In the genomic region with DNA sequence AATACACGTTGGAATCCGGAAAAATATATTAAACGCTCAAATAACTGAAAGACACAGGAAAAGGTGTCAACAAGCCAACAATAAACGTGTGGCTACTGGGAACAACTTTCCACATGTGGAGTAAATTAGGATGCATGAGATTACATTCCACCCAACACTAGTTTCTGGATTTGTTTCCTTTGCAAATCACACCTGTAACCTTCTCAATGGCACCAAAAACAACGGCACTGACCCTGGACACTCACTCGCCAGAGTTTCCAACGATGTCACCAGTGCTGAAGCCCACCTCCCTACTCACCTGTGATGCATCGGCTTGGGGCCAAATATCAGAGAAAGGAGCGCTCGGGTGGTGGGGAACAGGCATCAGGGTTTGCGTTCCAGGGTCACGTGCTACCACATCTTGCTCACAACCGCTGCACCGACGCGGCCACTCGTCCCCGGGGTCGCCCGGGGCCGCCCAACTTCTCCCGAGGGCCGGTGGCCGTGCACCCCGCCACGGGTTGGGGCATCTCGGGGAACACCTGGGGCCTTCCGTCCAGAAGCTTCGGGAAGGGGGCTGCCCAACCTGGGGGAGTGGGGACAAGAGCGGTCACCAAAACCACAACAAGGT, we compare ENCODE assay signal across 8 cellular contexts. TPM values are rescaled to one million over a fixed set of nuclear protein-coding genes. Genes with fewer than 3 reads are reported as not detected.
DNase-seq lines count a peak whose midpoint lies in the region; ATAC-seq, FAIRE-seq and TF ChIP-seq lines count a peak whose summit lies in the region.

No MANE protein-coding gene starts in this region.

- peak overlapping the region; percentile 74 to 95 for H3K9ac ChIP-seq in K562 (ENCODE audit: insufficient read depth in 1 of 2, low read depth in 2 of 2, low read length in 2 of 2)
- peak overlapping the region; percentile 88 for H3K9ac ChIP-seq in keratinocyte (ENCODE audit: control insufficient read depth, extremely low read depth, insufficient read depth, low read length)

- dilution Hi-C loops in keratinocyte (cut with MboI; ENCODE audit: extremely low pct_ligation_motif_present, low sequenced_read_pairs), result no loop called here

- H3K36me3 ChIP-seq in K562 (ENCODE audit: control insufficient read depth, insufficient read depth, low read length) (peaks cover 36% of the 10 kb centered on the region), keratinocyte (ENCODE audit: control insufficient read depth in 2 of 2, extremely low read depth in 1 of 2, insufficient read depth in 2 of 2, low read length in 2 of 2) (peaks cover 11 to 21% of the 10 kb centered on the region in 2 experiments)

- no TSS peak for BruUV-seq in K562 (replicated peaks; lab: Mats Ljungman, UMichigan)

- FAIRE-seq in K562 (lab: Jason Lieb, UNC) (peak; percentile 35), keratinocyte (lab: Jason Lieb, UNC) (no peak)

- no peak for TF ChIP-seq POLR2A in K562 (conservative IDR thresholded peaks at IDR 0.05)

- 1% methylated on average over 28 of the region's 30 CpGs for WGBS in K562 (ENCODE audit: insufficient coverage, low coverage, missing lambda C conversion rate)

- intact Hi-C loops in K562 (cut with micrococcal nuclease), result loop anchor here (5.0 kb wide), 1 partner anchor 73 kb away; the partner anchor contains the start of gene PWP1

- H4K20me1 ChIP-seq in K562 (replicated peaks; ENCODE audit: control insufficient read depth, insufficient read depth, low read length) (no peaks in the 10 kb centered on the region), keratinocyte (ENCODE audit: control insufficient read depth, extremely low read depth, insufficient read depth, low read length) (no peaks in the 10 kb centered on the region)

- H3K4me2 ChIP-seq in K562 (ENCODE audit: insufficient read depth, low read length) (peak overlapping the region; percentile 95), keratinocyte (ENCODE audit: control insufficient read depth, extremely low read depth, insufficient read depth, low read depth, low read length) (peak overlapping the region; percentile 86)

- POLR2A ChIA-PET in RWPE1 (lab: Yijun Ruan, JAX; ENCODE audit: low non-redundant PET), result no interaction called here
- POLR2A ChIA-PET in K562 (lab: Yijun Ruan, JAX), result interaction anchor here (0.9 to 2.0 kb wide), 2 partner anchors 12 to 78 kb away, joined by 3 to 10 read pairs; no protein-coding TSS in a partner anchor

- H2AFZ ChIP-seq in K562 (ENCODE audit: low read depth, low read length) (peak overlapping the region; percentile 70), keratinocyte (ENCODE audit: control insufficient read depth, low read length) (peak overlapping the region; percentile 42)

- peak; percentile 18 for DNase-seq in Ammon's horn (ENCODE audit: low spot score)
- peak; percentile 18 for DNase-seq in RWPE1 (ENCODE audit: low spot score)
- peak in 2 of 4 experiments; percentile 38 to 45 for DNase-seq in K562 (ENCODE audit: extremely low read depth in 1 of 4, low spot score in 3 of 4)
- DNase-seq in keratinocyte (ENCODE audit: low read depth, low spot score), result no peak
- DNase-seq in stimulated activated CD4-positive, alpha-beta T cell treated with anti-CD3 and anti-CD28 coated beads, Interleukin-15, amount 100 ng/mL, for 24 hours, result peak; percentile 51

- no peaks in the 10 kb centered on the region for H3K9me3 ChIP-seq in K562 (replicated peaks; ENCODE audit: control insufficient read depth, insufficient read depth, low read depth, low read length)
- H3K9me3 ChIP-seq in keratinocyte (ENCODE audit: control insufficient read depth, low read depth, low read length), result no peaks in the 10 kb centered on the region

- peak overlapping the region; percentile 82 for H3K4me3 ChIP-seq in K562
- peak overlapping the region; percentile 80 to 97 (median 90) for H3K4me3 ChIP-seq in keratinocyte (ENCODE audit: control insufficient read depth in 2 of 3, extremely low read depth in 1 of 3, insufficient read depth in 2 of 3, low read depth in 1 of 3, low read length in 3 of 3)

- TF ChIP-seq EP300 in K562 (IDR thresholded peaks at IDR 0.05; ENCODE audit: low read length), result no peak

- in situ Hi-C loops in K562 (cut with MboI), result no loop called here

- H3K4me1 ChIP-seq in K562 (replicated peaks in 1 of 2; ENCODE audit: control insufficient read depth in 2 of 2, insufficient read depth in 2 of 2, low read length in 2 of 2) (peaks cover 9 to 13% of the 10 kb centered on the region in 2 experiments; a peak in 4 of 5 replicates), keratinocyte (ENCODE audit: control insufficient read depth, extremely low read depth, insufficient read depth, low read length) (peaks cover 12% of the 10 kb centered on the region)

- TF ChIP-seq CTCF in RWPE1 (conservative IDR thresholded peaks at IDR 0.05; ENCODE audit: low read depth), result no peak
- no peak for TF ChIP-seq CTCF in K562 (IDR thresholded peaks at IDR 0.05 in 2 of 3, conservative IDR thresholded peaks at IDR 0.05 in 1 of 3; ENCODE audit: insufficient read depth in 2 of 3, low read depth in 1 of 3, low read length in 3 of 3)
- no peak for TF ChIP-seq CTCF in keratinocyte (optimal IDR thresholded peaks at IDR 0.05 in 1 of 3, IDR thresholded peaks at IDR 0.05 in 1 of 3, conservative IDR thresholded peaks at IDR 0.05 in 1 of 3; ENCODE audit: extremely low read depth in 1 of 3, insufficient read depth in 2 of 3, low read length in 3 of 3)

- H3K79me2 ChIP-seq in K562 (ENCODE audit: control insufficient read depth, insufficient read depth, low read length) (peaks cover 32% of the 10 kb centered on the region), keratinocyte (ENCODE audit: control insufficient read depth, insufficient read depth, low read length) (peaks cover 43% of the 10 kb centered on the region)

- H3K27me3 ChIP-seq in K562 (ENCODE audit: control insufficient read depth in 2 of 2, insufficient read depth in 2 of 2, low read length in 2 of 2), result 0 out of 5 replicates have a peak, but pooled peaks cover 0 to 3% of the 10 kb centered on the region in 2 experiments
- H3K27me3 ChIP-seq in keratinocyte (ENCODE audit: control insufficient read depth, extremely low read depth, insufficient read depth, low read length), result no peaks in the 10 kb centered on the region

- H3K27ac ChIP-seq in RWPE1 (peak overlapping the region; percentile 77), K562 (ENCODE audit: extremely low read depth, low read depth, low read length) (peak overlapping the region; percentile 52), keratinocyte (ENCODE audit: control insufficient read depth, insufficient read depth, low read length) (peak overlapping the region; percentile 89)

- TF ChIP-seq RAD21 in K562 (CRISPR knock-in tag; conservative IDR thresholded peaks at IDR 0.05 in 1 of 2, IDR thresholded peaks at IDR 0.05 in 1 of 2), result no peak

- CTCF ChIA-PET in RWPE1 (lab: Yijun Ruan, JAX), result interaction anchor here (0.7 kb wide), 1 partner anchor 124 kb away, joined by 3 read pairs; no protein-coding TSS in a partner anchor
- CTCF ChIA-PET in K562 (lab: Yijun Ruan, JAX; ENCODE audit: low intra/inter-chr PET ratio), result interaction anchor here (1.8 kb wide), 1 partner anchor 125 kb away, joined by 10 read pairs; no protein-coding TSS in a partner anchor

- no peaks in the 10 kb centered on the region for H3K9me1 ChIP-seq in K562 (ENCODE audit: control insufficient read depth, insufficient read depth, low read length)
- H3K9me1 ChIP-seq in keratinocyte (ENCODE audit: control insufficient read depth, extremely low read depth, insufficient read depth, low read length), result no peaks in the 10 kb centered on the region

- ATAC-seq in GM19025 (IDR thresholded peaks at IDR 0.05; ENCODE audit: low read depth, unreplicated experiment), result peak; percentile 7
- peak; percentile 22 for ATAC-seq in HG03196 (IDR thresholded peaks at IDR 0.05; ENCODE audit: unreplicated experiment)
- ATAC-seq in K562, result peak; percentile 30
- ATAC-seq in HG03095 (IDR thresholded peaks at IDR 0.05; ENCODE audit: unreplicated experiment), result no peak

RNA-seq across cellular contexts. Expression of gene PRDM4, which starts 0.6 kb away (rescaled TPM):
- total RNA-seq in K562 (2011; cell fraction: chromatin; rRNA removed; ENCODE audit: low replicate concordance), result 29.8 and 47.7 TPM in 2 replicates
- total RNA-seq in K562 (2011; cell fraction: nucleolus; rRNA removed), result 20.5 and 21.7 TPM in 2 replicates
- total RNA-seq in K562 (2011; cell fraction: nucleoplasm; rRNA removed), result 23.1 and 23.5 TPM in 2 replicates
- total RNA-seq in K562 (2014; rRNA removed) (14.8 and 17.2 TPM in 2 replicates), K562 (2014; rRNA removed; fragmentation: Illumina TruSeq; extraction: Trizol) (20.0 and 21.2 TPM in 2 replicates), K562 (2015; rRNA removed; fragmentation: Illumina TruSeq; extraction: Trizol) (21.6 and 23.2 TPM in 2 replicates), K562 (2021) (23.6 and 26.0 TPM in 2 replicates)
- polyA plus RNA-seq in K562 (2011; rRNA removed) (19.1 and 20.4 TPM in 2 replicates), K562 (2014; fragmentation: Illumina TruSeq; extraction: Trizol) (21.6 and 24.5 TPM in 2 replicates), K562 (2014; fragmentation: Nextera tagmentation; extraction: Ambion mirVana) (1 to 10 TPM; 5.9 to 6.6 TPM), K562 (2014; rRNA removed) (13.6 and 14.5 TPM in 2 replicates), keratinocyte (26.5 to 27.5 TPM (median 27.2 TPM) in 3 replicates)
- 14.0 and 16.8 TPM in 2 replicates for polyA plus RNA-seq in K562 (2011; cell fraction: cytosol; rRNA removed)
- polyA plus RNA-seq in K562 (2011; cell fraction: nucleus; rRNA removed), result 19.8 and 21.1 TPM in 2 replicates
- polyA plus RNA-seq in K562 (2012), result 14.9 and 15.3 TPM in 2 replicates
- polyA minus RNA-seq in K562 (2011; rRNA and poly(A)+ RNA removed), result 24.0 and 24.8 TPM in 2 replicates
- 14.0 and 17.9 TPM in 2 replicates for polyA minus RNA-seq in K562 (2011; cell fraction: cytosol; rRNA and poly(A)+ RNA removed)
- polyA minus RNA-seq in K562 (2011; cell fraction: nucleus; rRNA and poly(A)+ RNA removed), result 18.7 and 31.2 TPM in 2 replicates
- polyA plus RNA-seq in keratinocyte (2011; ENCODE audit: low read depth), result 10.1 TPM
- polyA plus RNA-seq in keratinocyte (2011; cell fraction: cytosol; rRNA removed), result 20.9 and 33.6 TPM in 2 replicates
- 35.9 and 38.5 TPM in 2 replicates for polyA plus RNA-seq in keratinocyte (2011; cell fraction: nucleus; rRNA removed)
- 18.6 and 19.8 TPM in 2 replicates for polyA plus RNA-seq in keratinocyte (2012; ENCODE audit: low replicate concordance)
- polyA minus RNA-seq in keratinocyte, result 27.3 to 32.0 TPM (median 28.1 TPM) in 3 replicates
- 17.3 TPM for polyA minus RNA-seq in keratinocyte (2011; cell fraction: cytosol; rRNA and poly(A)+ RNA removed)
- polyA minus RNA-seq in keratinocyte (2011; cell fraction: nucleus; rRNA and poly(A)+ RNA removed), result 13.7 and 23.3 TPM in 2 replicates

RNA-seq across cellular contexts. Expression of gene ASCL4, which starts 14.2 kb away (rescaled TPM):
- total RNA-seq in K562 (2011; cell fraction: chromatin; rRNA removed; ENCODE audit: low replicate concordance), result not detected in 2 replicates
- not detected in 2 replicates for total RNA-seq in K562 (2011; cell fraction: nucleolus; rRNA removed)
- not detected in 2 replicates for total RNA-seq in K562 (2011; cell fraction: nucleoplasm; rRNA removed)
- total RNA-seq in K562 (2014; rRNA removed) (not detected in 2 replicates), K562 (2014; rRNA removed; fragmentation: Illumina TruSeq; extraction: Trizol) (not detected in 2 replicates), K562 (2015; rRNA removed; fragmentation: Illumina TruSeq; extraction: Trizol) (not detected in 2 replicates), K562 (2021) (not detected in 2 replicates)
- polyA plus RNA-seq in K562 (2011; rRNA removed) (not detected in 2 replicates), K562 (2014; fragmentation: Illumina TruSeq; extraction: Trizol) (not detected in 2 replicates), K562 (2014; fragmentation: Nextera tagmentation; extraction: Ambion mirVana) (not detected), K562 (2014; rRNA removed) (not detected in 2 replicates), keratinocyte (not detected in 3 replicates)
- polyA plus RNA-seq in K562 (2011; cell fraction: cytosol; rRNA removed), result not detected in 2 replicates
- polyA plus RNA-seq in K562 (2011; cell fraction: nucleus; rRNA removed), result not detected in 2 replicates
- polyA plus RNA-seq in K562 (2012), result not detected in 2 replicates
- polyA minus RNA-seq in K562 (2011; rRNA and poly(A)+ RNA removed), result not detected in 2 replicates
- not detected in 2 replicates for polyA minus RNA-seq in K562 (2011; cell fraction: cytosol; rRNA and poly(A)+ RNA removed)
- not detected in 2 replicates for polyA minus RNA-seq in K562 (2011; cell fraction: nucleus; rRNA and poly(A)+ RNA removed)
- not detected for polyA plus RNA-seq in keratinocyte (2011; ENCODE audit: low read depth)
- polyA plus RNA-seq in keratinocyte (2011; cell fraction: cytosol; rRNA removed), result not detected in 2 replicates
- polyA plus RNA-seq in keratinocyte (2011; cell fraction: nucleus; rRNA removed), result not detected in 2 replicates
- polyA plus RNA-seq in keratinocyte (2012; ENCODE audit: low replicate concordance), result not detected in 2 replicates
- polyA minus RNA-seq in keratinocyte, result not detected in 3 replicates
- polyA minus RNA-seq in keratinocyte (2011; cell fraction: cytosol; rRNA and poly(A)+ RNA removed), result not detected
- polyA minus RNA-seq in keratinocyte (2011; cell fraction: nucleus; rRNA and poly(A)+ RNA removed), result not detected in 2 replicates
